8 cellular contexts compared by ENCODE assay signal in genomic region chr12:132687211-132688164, GRCh38. TPM values are rescaled to one million over a fixed set of nuclear protein-coding genes. Genes with fewer than 3 reads are reported as not detected.
A peak's percentile ranks its signal among the peaks of the same experiment; 100 is the strongest.
DNase-seq lines count a peak whose midpoint lies in the region; ATAC-seq and TF ChIP-seq lines count a peak whose summit lies in the region.

A gene with protein sequence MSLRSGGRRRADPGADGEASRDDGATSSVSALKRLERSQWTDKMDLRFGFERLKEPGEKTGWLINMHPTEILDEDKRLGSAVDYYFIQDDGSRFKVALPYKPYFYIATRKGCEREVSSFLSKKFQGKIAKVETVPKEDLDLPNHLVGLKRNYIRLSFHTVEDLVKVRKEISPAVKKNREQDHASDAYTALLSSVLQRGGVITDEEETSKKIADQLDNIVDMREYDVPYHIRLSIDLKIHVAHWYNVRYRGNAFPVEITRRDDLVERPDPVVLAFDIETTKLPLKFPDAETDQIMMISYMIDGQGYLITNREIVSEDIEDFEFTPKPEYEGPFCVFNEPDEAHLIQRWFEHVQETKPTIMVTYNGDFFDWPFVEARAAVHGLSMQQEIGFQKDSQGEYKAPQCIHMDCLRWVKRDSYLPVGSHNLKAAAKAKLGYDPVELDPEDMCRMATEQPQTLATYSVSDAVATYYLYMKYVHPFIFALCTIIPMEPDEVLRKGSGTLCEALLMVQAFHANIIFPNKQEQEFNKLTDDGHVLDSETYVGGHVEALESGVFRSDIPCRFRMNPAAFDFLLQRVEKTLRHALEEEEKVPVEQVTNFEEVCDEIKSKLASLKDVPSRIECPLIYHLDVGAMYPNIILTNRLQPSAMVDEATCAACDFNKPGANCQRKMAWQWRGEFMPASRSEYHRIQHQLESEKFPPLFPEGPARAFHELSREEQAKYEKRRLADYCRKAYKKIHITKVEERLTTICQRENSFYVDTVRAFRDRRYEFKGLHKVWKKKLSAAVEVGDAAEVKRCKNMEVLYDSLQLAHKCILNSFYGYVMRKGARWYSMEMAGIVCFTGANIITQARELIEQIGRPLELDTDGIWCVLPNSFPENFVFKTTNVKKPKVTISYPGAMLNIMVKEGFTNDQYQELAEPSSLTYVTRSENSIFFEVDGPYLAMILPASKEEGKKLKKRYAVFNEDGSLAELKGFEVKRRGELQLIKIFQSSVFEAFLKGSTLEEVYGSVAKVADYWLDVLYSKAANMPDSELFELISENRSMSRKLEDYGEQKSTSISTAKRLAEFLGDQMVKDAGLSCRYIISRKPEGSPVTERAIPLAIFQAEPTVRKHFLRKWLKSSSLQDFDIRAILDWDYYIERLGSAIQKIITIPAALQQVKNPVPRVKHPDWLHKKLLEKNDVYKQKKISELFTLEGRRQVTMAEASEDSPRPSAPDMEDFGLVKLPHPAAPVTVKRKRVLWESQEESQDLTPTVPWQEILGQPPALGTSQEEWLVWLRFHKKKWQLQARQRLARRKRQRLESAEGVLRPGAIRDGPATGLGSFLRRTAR (N-terminal part only) (minus strand): TSS chr12:132687342. CDS start chr12:132687315, 27 bp downstream.
TSS of gene PXMP2 (plus strand) at chr12:132687587. CDS start at chr12:132687671, 84 bp downstream.

- H3K4me3 Mint-ChIP-seq in H9 (peak within 1 kb of the TSS; percentile 72 to 84), nephron (peak within 1 kb of the TSS; percentile 84 to 90 (median 86))
- peak within 1 kb of the TSS; percentile 66 for H3K4me3 Mint-ChIP-seq in activated T-helper 17 cell treated with anti-CD3 and anti-CD28 coated beads, Interleukin-2, amount 50 U/mL, for 72 hours

- H3T11ph ChIP-seq in H9 (ENCODE audit: low read length) = no peak within 1 kb of the TSS

- H3K36me3 ChIP-seq in ES-I3 (ENCODE audit: insufficient read depth, low read length) (peaks cover 2% of the 10 kb centered on the region; the same call in 1 of the 2 replicates), RWPE2 (ENCODE audit: low read depth) (peaks cover 19% of the 10 kb centered on the region)

- H3K79me2 ChIP-seq in H9 (ENCODE audit: insufficient read depth, low read length) = peaks cover 10% of the 10 kb centered on the region; the same call in 1 of the 2 replicates

- H3K9me3 ChIP-seq in ES-I3 (ENCODE audit: control insufficient read depth, insufficient read depth, low read length) (no peaks in the 10 kb centered on the region), H9 (ENCODE audit: control insufficient read depth, low read depth, low read length) (no peaks in the 10 kb centered on the region), RWPE2 (ENCODE audit: severe bottlenecking) (no peaks in the 10 kb centered on the region)

- no peaks in the 10 kb centered on the region for H4K20me1 ChIP-seq in H9 (ENCODE audit: control insufficient read depth, insufficient read depth, insufficient read length)

- H3K4me1 Mint-ChIP-seq in H9 = peaks cover 15 to 20% of the 10 kb centered on the region in 2 experiments
- peaks cover 7% of the 10 kb centered on the region for H3K4me1 Mint-ChIP-seq in activated T-helper 17 cell treated with anti-CD3 and anti-CD28 coated beads, Interleukin-2, amount 50 U/mL, for 72 hours
- peaks cover 11% of the 10 kb centered on the region for H3K4me1 Mint-ChIP-seq in nephron

- no peak for TF ChIP-seq CTCF in H9 (conservative IDR thresholded peaks at IDR 0.05)
- peak; percentile 7 for TF ChIP-seq CTCF in RWPE2 (IDR thresholded peaks at IDR 0.05; ENCODE audit: poor library complexity, severe bottlenecking)
- TF ChIP-seq CTCF in fibroblast of pulmonary artery (IDR thresholded peaks at IDR 0.05; ENCODE audit: low read length, missing control alignments) = no peak
- no peak for TF ChIP-seq CTCF in nephron (IDR thresholded peaks at IDR 0.05; ENCODE audit: unreplicated experiment in 3 of 3)

- no peak within 1 kb of the TSS for H4K91ac ChIP-seq in H9 (ENCODE audit: insufficient read length, low read depth, low read length)

- no peak within 1 kb of the TSS for H3K27ac ChIP-seq in H9 (ENCODE audit: insufficient read length, low read depth, low read length)
- peak within 1 kb of the TSS; percentile 62 for H3K27ac ChIP-seq in RWPE2 (ENCODE audit: poor library complexity, severe bottlenecking)

- H3K9me3 Mint-ChIP-seq in H9 (no peaks in the 10 kb centered on the region; a peak in 1 of 5 replicates), nephron (peaks cover 4% of the 10 kb centered on the region)
- no peaks in the 10 kb centered on the region for H3K9me3 Mint-ChIP-seq in activated T-helper 17 cell treated with anti-CD3 and anti-CD28 coated beads, Interleukin-2, amount 50 U/mL, for 72 hours

- DNase-seq in H9 (peak; percentile 97), M059J (ENCODE audit: low read depth) (peak; percentile 92), RWPE2 (ENCODE audit: low spot score) (peak; percentile 95), fibroblast of pulmonary artery (ENCODE audit: low read depth) (peak; percentile 94)
- peak; percentile 94 for DNase-seq in stimulated activated naive CD4-positive, alpha-beta T cell treated with Interleukin-2 at 50 U/mL for 16 hours (lab: John Stamatoyannopoulos, UW)

- H3K27me3 Mint-ChIP-seq in H9 (ENCODE audit: low read depth) = peaks cover 6% of the 10 kb centered on the region
- H3K27me3 Mint-ChIP-seq in activated T-helper 17 cell treated with anti-CD3 and anti-CD28 coated beads, Interleukin-2, amount 50 U/mL, for 72 hours = no peaks in the 10 kb centered on the region
- H3K27me3 Mint-ChIP-seq in nephron (ENCODE audit: low read depth) = peaks cover 11% of the 10 kb centered on the region

- no peak within 1 kb of the TSS for H4K8ac ChIP-seq in H9 (replicated peaks; ENCODE audit: insufficient read length, low read depth, low read length)

- H3K27me3 ChIP-seq in H9 (ENCODE audit: insufficient read depth, low read length) = peaks cover 7% of the 10 kb centered on the region
- H3K27me3 ChIP-seq in RWPE2 (ENCODE audit: insufficient read depth, poor library complexity, severe bottlenecking) = no peaks in the 10 kb centered on the region

- peaks cover 5% of the 10 kb centered on the region for H3K23me2 ChIP-seq in H9 (ENCODE audit: insufficient read length, low read depth, low read length, poor library complexity, severe bottlenecking)

- no peak within 1 kb of the TSS for H2AFZ ChIP-seq in H9 (ENCODE audit: low read length)

- H3K4ac ChIP-seq in H9 (ENCODE audit: low read depth, low read length) = no peak within 1 kb of the TSS

- H2BK20ac ChIP-seq in H9 (ENCODE audit: low read depth, low read length, poor library complexity, severe bottlenecking) = no peak within 1 kb of the TSS

- H3K36me3 Mint-ChIP-seq in H9 (ENCODE audit: insufficient read depth in 1 of 3, low read depth in 3 of 3) (peaks cover 14 to 25% (median 20%) of the 10 kb centered on the region in 3 experiments; a peak in 6 of 7 replicates), nephron (ENCODE audit: low read depth) (peaks cover 22% of the 10 kb centered on the region)
- H3K36me3 Mint-ChIP-seq in activated T-helper 17 cell treated with anti-CD3 and anti-CD28 coated beads, Interleukin-2, amount 50 U/mL, for 72 hours (ENCODE audit: low read depth) = peaks cover 14% of the 10 kb centered on the region

- H3K9ac ChIP-seq in ES-I3 (ENCODE audit: low read depth, low read length) (peak within 1 kb of the TSS; percentile 75), H9 (ENCODE audit: extremely low read depth, insufficient read length, low read length) (peak within 1 kb of the TSS; percentile 65)

- WGBS in H9 (ENCODE audit: extremely low coverage, insufficient read length, low lambda C conversion rate) = no CpG with 5 or more reads among the region's 134 CpGs

- ATAC-seq in RWPE2 (ENCODE audit: low read depth) = peak; percentile 94
- peak; percentile 96 for ATAC-seq in activated T-helper 17 cell treated with anti-CD3 and anti-CD28 coated beads, Interleukin-2, amount 50 U/mL, for 72 hours (replicated peaks)

- H3K4me1 ChIP-seq in ES-I3 (ENCODE audit: insufficient read depth, low read length) (peaks cover 5% of the 10 kb centered on the region; the same call in 1 of the 2 replicates), H9 (ENCODE audit: insufficient read depth, low read length) (no peaks in the 10 kb centered on the region; the same call in 1 of the 2 replicates), RWPE2 (ENCODE audit: insufficient read depth, poor library complexity, severe bottlenecking) (peaks cover 3% of the 10 kb centered on the region)

- H2BK12ac ChIP-seq in H9 (ENCODE audit: insufficient read length, low read depth, low read length) = no peak within 1 kb of the TSS

- no peak within 1 kb of the TSS for H2BK120ac ChIP-seq in H9 (ENCODE audit: low read depth, low read length, poor library complexity, severe bottlenecking)

- no peak within 1 kb of the TSS for H4K5ac ChIP-seq in H9 (ENCODE audit: insufficient read length, low read depth, low read length)

- no peak within 1 kb of the TSS for H3K18ac ChIP-seq in H9 (ENCODE audit: insufficient read length, low read depth, low read length)

- H3K4me3 ChIP-seq in RWPE2 (ENCODE audit: severe bottlenecking) (peak within 1 kb of the TSS; percentile 99), fibroblast of pulmonary artery (replicated peaks; ENCODE audit: low read depth, low read length) (peak within 1 kb of the TSS; percentile 60)

- H2BK5ac ChIP-seq in H9 (ENCODE audit: insufficient read length, low read length) = no peak within 1 kb of the TSS

- no peak within 1 kb of the TSS for H3K56ac ChIP-seq in H9 (ENCODE audit: insufficient read length, low read depth, low read length)

- H2BK15ac ChIP-seq in H9 (ENCODE audit: low read depth, low read length) = no peak within 1 kb of the TSS

- H3K23ac ChIP-seq in H9 (ENCODE audit: insufficient read length, low read depth, low read length) = no peak within 1 kb of the TSS

- peak within 1 kb of the TSS; percentile 75 for H3K14ac ChIP-seq in H9 (ENCODE audit: insufficient read depth, low read length)

- H3K79me1 ChIP-seq in H9 (ENCODE audit: insufficient read depth, low read depth, low read length, poor library complexity, severe bottlenecking) = no peaks in the 10 kb centered on the region

- H3K27ac Mint-ChIP-seq in H9 = peak within 1 kb of the TSS in 1 of 3 experiments; percentile 44; a peak in 1 of 7 replicates
- H3K27ac Mint-ChIP-seq in activated T-helper 17 cell treated with anti-CD3 and anti-CD28 coated beads, Interleukin-2, amount 50 U/mL, for 72 hours = peak within 1 kb of the TSS; percentile 25
- peak within 1 kb of the TSS in 1 of 3 experiments; percentile 83 for H3K27ac Mint-ChIP-seq in nephron

- H2AK5ac ChIP-seq in H9 (ENCODE audit: insufficient read length, low read length) = no peak within 1 kb of the TSS

- H3K4me2 ChIP-seq in H9 (ENCODE audit: insufficient read depth, insufficient read length, low read length) = peak within 1 kb of the TSS; percentile 48

RNA-seq across cellular contexts. Expression of the first gene that starts in this region (rescaled TPM):
- 131 and 147 TPM in 2 replicates for total RNA-seq in H9 (2021)
- total RNA-seq in M059J (2014; rRNA removed; shearing (Covaris generic)) = 7.0 and 15.8 TPM in 2 replicates
- total RNA-seq in activated T-helper 17 cell treated with anti-CD3 and anti-CD28 coated beads, Interleukin-2, amount 50 U/mL, for 72 hours = 100 to 1,000 TPM; 125 to 154 TPM

RNA-seq across cellular contexts. Expression of gene PXMP2, which starts in this region (rescaled TPM):
- 17.7 and 17.8 TPM in 2 replicates for total RNA-seq in H9 (2021)
- total RNA-seq in M059J (2014; rRNA removed; shearing (Covaris generic)) = 66.4 and 83.4 TPM in 2 replicates
- total RNA-seq in activated T-helper 17 cell treated with anti-CD3 and anti-CD28 coated beads, Interleukin-2, amount 50 U/mL, for 72 hours = 1 to 10 TPM; 7.1 to 8.1 TPM
